Comparison of ENCODE assay signal across 27 cellular contexts in genomic region chr1:202597090-202597761, GRCh38.
"Had no signal": no experiment of that assay in that cellular context is flagged by ENCODE, and none has a peak within 500 bp of the region (broad histone marks: within the 10 kb centered on the region; RNA-seq: fewer than 3 reads in every experiment).

No MANE protein-coding gene starts in this region.

- H3K27me3 Mint-ChIP-seq: activated naive CD4-positive, alpha-beta T cell treated with anti-CD3 and anti-CD28 coated beads, Interleukin-2, amount 50 U/mL, for 24 hours; stimulated activated naive CD8-positive, alpha-beta T cell treated with anti-CD3 and anti-CD28 coated beads, Interleukin-15, Interleukin-2, amounts not matched to agents 100 ng/mL and 50 ng/mL, for 24 hours had no signal

- H3K27ac ChIP-seq: breast epithelium, gastrocnemius medialis, heart right ventricle, left ventricle myocardium inferior, suprapubic skin, transverse colon had no signal

- ATAC-seq: esophagus mucosa, gastrocnemius medialis, heart right ventricle had no signal

- H3K9me3 Mint-ChIP-seq: activated naive CD4-positive, alpha-beta T cell treated with anti-CD3 and anti-CD28 coated beads, Interleukin-2, amount 50 U/mL, for 24 hours; immature natural killer cell; nephron; stimulated activated naive CD8-positive, alpha-beta T cell treated with anti-CD3 and anti-CD28 coated beads, Interleukin-15, Interleukin-2, amounts not matched to agents 100 ng/mL and 50 ng/mL, for 24 hours had no signal

- H3K4me3 ChIP-seq: breast epithelium, gastrocnemius medialis, heart right ventricle, left ventricle myocardium inferior, suprapubic skin, transverse colon had no signal

- DNase-seq: activated CD4-positive, alpha-beta T cell treated with anti-CD3 and anti-CD28 coated beads, Interleukin-2, amount 50 U/mL, for 1 hour; activated CD4-positive, CD25-positive, alpha-beta regulatory T cell treated with anti-CD3 and anti-CD28 coated beads, Interleukin-2, amount 50 U/mL, for 72 hours; activated CD8-positive, alpha-beta memory T cell treated with anti-CD3 and anti-CD28 coated beads, Interleukin-2, amount 50 U/mL, for 48 hours; activated effector memory CD4-positive, alpha-beta T cell treated with anti-CD3 and anti-CD28 coated beads, Interleukin-2, amount 50 U/mL, for 16 hours; activated T-cell treated with anti-CD3 and anti-CD28 coated beads, Interleukin-2, amount 50 U/mL, for 48 hours; cerebellar nuclear complex; effector CD8-positive, alpha-beta T cell; gastrocnemius medialis; heart right ventricle; immature natural killer cell; kidney glomerular epithelial cell; left ventricle myocardium inferior; mammary epithelial cell; midbrain; nucleus accumbens; posterior cingulate gyrus; retina; stimulated activated CD4-positive, alpha-beta T cell treated with anti-CD3 and anti-CD28 coated beads, Interleukin-2, amount 100 ng/mL, for 24 hours; T1000; transverse colon had no signal

- H3K4me1 Mint-ChIP-seq: activated naive CD4-positive, alpha-beta T cell treated with anti-CD3 and anti-CD28 coated beads, Interleukin-2, amount 50 U/mL, for 24 hours; immature natural killer cell had no signal

- H3K4me3 Mint-ChIP-seq: activated naive CD4-positive, alpha-beta T cell treated with anti-CD3 and anti-CD28 coated beads, Interleukin-2, amount 50 U/mL, for 24 hours; dendritic cell treated with granulocyte-macrophage colony-stimulating factor and Interleukin-4, amounts not matched to agents 40 ng/mL and 50 ng/mL, for 4 days; immature natural killer cell; nephron; stimulated activated naive CD8-positive, alpha-beta T cell treated with anti-CD3 and anti-CD28 coated beads, Interleukin-15, Interleukin-2, amounts not matched to agents 100 ng/mL and 50 ng/mL, for 24 hours had no signal

- H3K27me3 ChIP-seq: breast epithelium, gastrocnemius medialis, suprapubic skin, transverse colon had no signal

- H3K36me3 ChIP-seq: breast epithelium, gastrocnemius medialis, transverse colon had no signal

- H3K27ac Mint-ChIP-seq: activated naive CD4-positive, alpha-beta T cell treated with anti-CD3 and anti-CD28 coated beads, Interleukin-2, amount 50 U/mL, for 24 hours; dendritic cell treated with granulocyte-macrophage colony-stimulating factor and Interleukin-4, amounts not matched to agents 40 ng/mL and 50 ng/mL, for 4 days; stimulated activated naive CD8-positive, alpha-beta T cell treated with anti-CD3 and anti-CD28 coated beads, Interleukin-15, Interleukin-2, amounts not matched to agents 100 ng/mL and 50 ng/mL, for 24 hours had no signal

- H3K9me3 ChIP-seq: breast epithelium, gastrocnemius medialis, heart right ventricle, left ventricle myocardium inferior, suprapubic skin, transverse colon had no signal

- H3K4me1 ChIP-seq: breast epithelium had no signal
